26 cellular contexts compared by ENCODE assay signal in genomic region chr3:37029516-37030163, GRCh38. TPM values are rescaled to one million over a fixed set of nuclear protein-coding genes. Genes with fewer than 3 reads are reported as not detected.
DNase-seq lines count a peak whose midpoint lies in the region; ATAC-seq, FAIRE-seq and TF ChIP-seq lines count a peak whose summit lies in the region.
"Had no signal": no experiment of that assay in that cellular context is flagged by ENCODE, and none has a peak within 500 bp of the region (broad histone marks: within the 10 kb centered on the region; RNA-seq: fewer than 3 reads in every experiment).

No MANE protein-coding gene starts in this region.

- in situ Hi-C loops in HepG2 (cut with HindIII; ENCODE audit: extremely low pct_ligation_motif_present, low pct_unique_long_range_greater_than_20kb), result loop anchor here (10.0 kb wide), 1 partner anchor 185 kb away; no protein-coding TSS in a partner anchor
- in situ Hi-C loops in gastrocnemius medialis (cut with MboI; ENCODE audit: low sequenced_read_pairs in 4 of 4), result no loop called here

- H3K27ac ChIP-seq in right lobe of liver, result peak overlapping the region in 2 of 3 donors; percentile 58 to 62
- H3K27ac ChIP-seq in HepG2 (ENCODE audit: extremely low read length, insufficient read depth, low read length), result no peak overlapping the region
- H3K27ac ChIP-seq in gastrocnemius medialis, result peak overlapping the region; percentile 70 to 82 (median 73)

- no peak for TF ChIP-seq CTCF in right lobe of liver (IDR thresholded peaks at IDR 0.05)
- TF ChIP-seq CTCF in HepG2 (CRISPR knock-in tag; IDR thresholded peaks at IDR 0.05), result no peak
- TF ChIP-seq CTCF in fibroblast of mammary gland (conservative IDR thresholded peaks at IDR 0.05; ENCODE audit: control insufficient read depth, insufficient read depth, low read depth, low read length), result no peak
- TF ChIP-seq CTCF in gastrocnemius medialis (IDR thresholded peaks at IDR 0.05 in 4 of 5, conservative IDR thresholded peaks at IDR 0.05 in 1 of 5), result no peak

- POLR2A ChIA-PET in HepG2 (lab: Yijun Ruan, JAX), result no interaction called here

- H3K79me2 ChIP-seq in HepG2 (ENCODE audit: insufficient read depth, low read length), result no peaks in the 10 kb centered on the region

- peaks cover 50% of the 10 kb centered on the region for H3K36me3 Mint-ChIP-seq in effector memory CD8-positive, alpha-beta T cell (ENCODE audit: insufficient read depth)

- H2AFZ ChIP-seq in HepG2 (ENCODE audit: low read length), result no peak overlapping the region

- DNase-seq in right lobe of liver (no peak), HepG2 (ENCODE audit: low spot score) (no peak), fibroblast of mammary gland (ENCODE audit: low read depth) (peak; percentile 18), gastrocnemius medialis (no peak), putamen (ENCODE audit: low spot score) (no peak), SIG-M5 (lab: John Stamatoyannopoulos, UW) (no peak), epidermal melanocyte (ENCODE audit: insufficient read length, low spot score) (no peak)
- DNase-seq in effector memory CD8-positive, alpha-beta T cell, result no peak
- DNase-seq: activated CD4-positive, alpha-beta T cell treated with anti-CD3 and anti-CD28 coated beads for 36 hours; activated gamma-delta T cell; activated T-cell treated with anti-CD3 and anti-CD28 coated beads, Interleukin-2, amount 50 U/mL, for 1 hour; body of pancreas; effector memory CD4-positive, alpha-beta T cell; GF-D8; glutamatergic neuron; Karpas-422; MV-4-11; naive thymus-derived CD4-positive, alpha-beta T cell; NCI-H526; occipital lobe; SK-N-SH; stimulated activated CD4-positive, alpha-beta T cell treated with anti-CD3 and anti-CD28 coated beads, Interleukin-15, amount 100 ng/mL, for 24 hours; stimulated activated naive CD8-positive, alpha-beta T cell treated with anti-CD3 and anti-CD28 coated beads, Interleukin-15, amount 100 ng/mL, for 72 hours; T-helper 2 cell had no signal

- no peak for ATAC-seq in right lobe of liver
- no peak for ATAC-seq in HepG2
- peak in 1 of 2 donors; percentile 24 for ATAC-seq in gastrocnemius medialis
- no peak for ATAC-seq in effector memory CD8-positive, alpha-beta T cell (replicated peaks)
- ATAC-seq: activated CD4-positive, alpha-beta T cell treated with anti-CD3 and anti-CD28 coated beads for 36 hours; body of pancreas; naive thymus-derived CD4-positive, alpha-beta T cell; stimulated activated naive CD8-positive, alpha-beta T cell treated with anti-CD3 and anti-CD28 coated beads, Interleukin-15, amount 100 ng/mL, for 72 hours had no signal

- BruUV-seq in HepG2 (replicated peaks; lab: Mats Ljungman, UMichigan), result no TSS peak

- TF ChIP-seq EP300 in HepG2 (IDR thresholded peaks at IDR 0.05; ENCODE audit: low read depth in 2 of 2, low read length in 2 of 2) (no peak), HepG2 (CRISPR knock-in tag; IDR thresholded peaks at IDR 0.05; ENCODE audit: borderline replicate concordance) (no peak)

- H3K4me1 ChIP-seq in right lobe of liver, result peaks cover 0 to 29% (median 0%) of the 10 kb centered on the region in 4 donors
- H3K4me1 ChIP-seq in HepG2 (ENCODE audit: insufficient read depth, low read length), result no peaks in the 10 kb centered on the region
- H3K4me1 ChIP-seq in gastrocnemius medialis, result peaks cover 31 to 42% of the 10 kb centered on the region in 2 donors
- H3K4me1 ChIP-seq: body of pancreas had no signal

- H3K27me3 Mint-ChIP-seq in effector memory CD8-positive, alpha-beta T cell, result no peaks in the 10 kb centered on the region
- H3K27me3 Mint-ChIP-seq: activated CD4-positive, alpha-beta T cell treated with anti-CD3 and anti-CD28 coated beads for 36 hours; naive thymus-derived CD4-positive, alpha-beta T cell; stimulated activated naive CD8-positive, alpha-beta T cell treated with anti-CD3 and anti-CD28 coated beads, Interleukin-15, amount 100 ng/mL, for 72 hours had no signal

- intact Hi-C loops in right lobe of liver (cut with DNase I), result loop anchor here (10.0 kb wide), 1 partner anchor 185 kb away; no protein-coding TSS in a partner anchor
- intact Hi-C loops in HepG2 (cut with micrococcal nuclease; ENCODE audit: unreplicated experiment), result loop anchor here (5.0 kb wide), 1 partner anchor 237 kb away; no protein-coding TSS in a partner anchor
- intact Hi-C loops in gastrocnemius medialis (cut with DNase I; ENCODE audit: low total_unique reads), result no loop called here

- H3K9me3 ChIP-seq in right lobe of liver (no peaks in the 10 kb centered on the region), HepG2 (ENCODE audit: low read length) (0 out of 2 replicates have a peak, but pooled peaks cover 3% of the 10 kb centered on the region), gastrocnemius medialis (no peaks in the 10 kb centered on the region)
- H3K9me3 ChIP-seq: body of pancreas, SK-N-SH had no signal

- H3K36me3 ChIP-seq in right lobe of liver (peaks cover 0 to 17% (median 2%) of the 10 kb centered on the region in 4 donors), HepG2 (replicated peaks in 1 of 2; ENCODE audit: control insufficient read depth in 1 of 2, insufficient read depth in 2 of 2, low read length in 2 of 2) (peaks cover 21 to 72% of the 10 kb centered on the region in 2 experiments), gastrocnemius medialis (peaks cover 0 to 51% of the 10 kb centered on the region in 2 donors)

- H3K27ac Mint-ChIP-seq in effector memory CD8-positive, alpha-beta T cell, result no peak overlapping the region
- H3K27ac Mint-ChIP-seq: activated CD4-positive, alpha-beta T cell treated with anti-CD3 and anti-CD28 coated beads for 36 hours had no signal

- no peak overlapping the region for H3K4me2 ChIP-seq in HepG2 (ENCODE audit: low read depth, low read length)
- H3K4me2 ChIP-seq: SK-N-SH had no signal

- no peaks in the 10 kb centered on the region for H4K20me1 ChIP-seq in HepG2 (ENCODE audit: insufficient read depth, low read length)

- FAIRE-seq in HepG2 (lab: Jason Lieb, UNC), result no peak
- FAIRE-seq: H54, RCC 7860 had no signal

- TF ChIP-seq POLR2A in right lobe of liver (IDR thresholded peaks at IDR 0.05) (no peak), HepG2 (IDR thresholded peaks at IDR 0.05; ENCODE audit: insufficient read depth in 1 of 2, low read depth in 2 of 2, low read length in 2 of 2) (no peak), gastrocnemius medialis (IDR thresholded peaks at IDR 0.05) (no peak)

- no peak for TF ChIP-seq RAD21 in HepG2 (CRISPR knock-in tag; IDR thresholded peaks at IDR 0.05)

- peaks cover 0 to 9% of the 10 kb centered on the region in 2 donors for H3K4me1 Mint-ChIP-seq in effector memory CD8-positive, alpha-beta T cell (ENCODE audit: low read depth in 2 of 2)

- no peak overlapping the region for H3K4me3 Mint-ChIP-seq in effector memory CD8-positive, alpha-beta T cell
- H3K4me3 Mint-ChIP-seq: activated CD4-positive, alpha-beta T cell treated with anti-CD3 and anti-CD28 coated beads for 36 hours; naive thymus-derived CD4-positive, alpha-beta T cell; stimulated activated naive CD8-positive, alpha-beta T cell treated with anti-CD3 and anti-CD28 coated beads, Interleukin-15, amount 100 ng/mL, for 72 hours had no signal

- H3K9me3 Mint-ChIP-seq in effector memory CD8-positive, alpha-beta T cell, result no peaks in the 10 kb centered on the region
- H3K9me3 Mint-ChIP-seq: stimulated activated naive CD8-positive, alpha-beta T cell treated with anti-CD3 and anti-CD28 coated beads, Interleukin-15, amount 100 ng/mL, for 72 hours had no signal

- no peak overlapping the region for H3K9ac ChIP-seq in HepG2 (ENCODE audit: insufficient read depth, low read depth, low read length)
- H3K9ac ChIP-seq: SK-N-SH had no signal

- H3K4me3 ChIP-seq in right lobe of liver (no peak overlapping the region), HepG2 (replicated peaks in 1 of 3; ENCODE audit: insufficient read depth in 1 of 3, low read depth in 2 of 3, low read length in 3 of 3) (no peak overlapping the region), fibroblast of mammary gland (ENCODE audit: control insufficient read depth, low read depth, low read length) (no peak overlapping the region), gastrocnemius medialis (no peak overlapping the region)
- H3K4me3 ChIP-seq: body of pancreas had no signal

- CTCF ChIA-PET in HepG2 (lab: Yijun Ruan, JAX; ENCODE audit: low intra/inter-chr PET ratio, low total read pairs), result no interaction called here

- no peaks in the 10 kb centered on the region for H3K27me3 ChIP-seq in right lobe of liver
- H3K27me3 ChIP-seq in HepG2 (ENCODE audit: control insufficient read depth in 1 of 2, insufficient read depth in 2 of 2, low read length in 2 of 2), result no peaks in the 10 kb centered on the region
- H3K27me3 ChIP-seq in gastrocnemius medialis, result no peaks in the 10 kb centered on the region
- H3K27me3 ChIP-seq: body of pancreas had no signal

RNA-seq across cellular contexts. Expression of gene MLH1, which starts 36.3 kb away (rescaled TPM):
- total RNA-seq in right lobe of liver, result 10 to 100 TPM; 13.1 to 23.2 (median 15.3) TPM
- total RNA-seq in HepG2 (2016; rRNA removed; fragmentation: Illumina TruSeq; extraction: Trizol), result 70.8 and 84.7 TPM in 2 replicates
- total RNA-seq in HepG2 (2016; cell fraction: cytosol; rRNA removed; fragmentation: Illumina TruSeq; extraction: Trizol; ENCODE audit: low read depth), result 13.0 and 16.7 TPM in 2 replicates
- 75.1 and 87.2 TPM in 2 replicates for total RNA-seq in HepG2 (2016; cell fraction: insoluble cytoplasmic fraction; rRNA removed; fragmentation: Illumina TruSeq; extraction: Trizol)
- total RNA-seq in HepG2 (2016; cell fraction: membrane; rRNA removed; fragmentation: Illumina TruSeq; extraction: Trizol), result 23.8 and 30.0 TPM in 2 replicates
- total RNA-seq in HepG2 (2016; cell fraction: nucleus; rRNA removed; fragmentation: Illumina TruSeq; extraction: Trizol), result 52.7 and 66.4 TPM in 2 replicates
- 25.5 and 29.5 TPM in 2 replicates for polyA plus RNA-seq in HepG2 (2011; rRNA removed)
- polyA plus RNA-seq in HepG2 (2011; cell fraction: cytosol; rRNA removed), result 16.4 and 20.2 TPM in 2 replicates
- polyA plus RNA-seq in HepG2 (2011; cell fraction: nucleus; rRNA removed), result 22.3 and 23.9 TPM in 2 replicates
- 16.5 and 26.8 TPM in 2 replicates for polyA plus RNA-seq in HepG2 (2012)
- 5.0 and 6.5 TPM in 2 replicates for polyA plus RNA-seq in HepG2 (2016; cell fraction: cytosol; fragmentation: Illumina TruSeq; extraction: Trizol; ENCODE audit: low read depth)
- 58.5 and 62.1 TPM in 2 replicates for polyA plus RNA-seq in HepG2 (2016; cell fraction: insoluble cytoplasmic fraction; fragmentation: Illumina TruSeq; extraction: Trizol; ENCODE audit: low read depth)
- polyA plus RNA-seq in HepG2 (2016; cell fraction: membrane; fragmentation: Illumina TruSeq; extraction: Trizol; ENCODE audit: low read depth), result 15.7 and 18.4 TPM in 2 replicates
- polyA plus RNA-seq in HepG2 (2016; cell fraction: nucleus; fragmentation: Illumina TruSeq; extraction: Trizol; ENCODE audit: insufficient read depth, low read depth), result 43.9 and 48.8 TPM in 2 replicates
- 46.1 and 69.8 TPM in 2 replicates for polyA minus RNA-seq in HepG2 (2011; rRNA and poly(A)+ RNA removed; ENCODE audit: low replicate concordance)
- polyA minus RNA-seq in HepG2 (2011; cell fraction: cytosol; rRNA and poly(A)+ RNA removed), result 22.7 and 24.0 TPM in 2 replicates
- polyA minus RNA-seq in HepG2 (2011; cell fraction: nucleus; rRNA and poly(A)+ RNA removed), result 43.1 and 46.4 TPM in 2 replicates
- 10 to 100 TPM; 25.2 to 52.5 (median 36.4) TPM for total RNA-seq in gastrocnemius medialis

RNA-seq across cellular contexts. Expression of gene EPM2AIP1, which starts 36.7 kb away (rescaled TPM):
- total RNA-seq in right lobe of liver (1 to 10 TPM; 4.5 to 8.9 (median 6.1) TPM), HepG2 (2016; rRNA removed; fragmentation: Illumina TruSeq; extraction: Trizol) (23.0 and 28.1 TPM in 2 replicates), gastrocnemius medialis (10 to 100 TPM in 1 of 4 donors, 1 to 10 TPM in 3; 5.3 to 10.1 (median 8.6) TPM)
- 1.0 and 1.8 TPM in 2 replicates for total RNA-seq in HepG2 (2016; cell fraction: cytosol; rRNA removed; fragmentation: Illumina TruSeq; extraction: Trizol; ENCODE audit: low read depth)
- 21.0 and 30.4 TPM in 2 replicates for total RNA-seq in HepG2 (2016; cell fraction: insoluble cytoplasmic fraction; rRNA removed; fragmentation: Illumina TruSeq; extraction: Trizol)
- 8.2 and 8.3 TPM in 2 replicates for total RNA-seq in HepG2 (2016; cell fraction: membrane; rRNA removed; fragmentation: Illumina TruSeq; extraction: Trizol)
- total RNA-seq in HepG2 (2016; cell fraction: nucleus; rRNA removed; fragmentation: Illumina TruSeq; extraction: Trizol), result 37.0 and 41.5 TPM in 2 replicates
- polyA plus RNA-seq in HepG2 (2011; rRNA removed), result 9.1 and 10.7 TPM in 2 replicates
- polyA plus RNA-seq in HepG2 (2011; cell fraction: cytosol; rRNA removed), result 3.0 and 4.4 TPM in 2 replicates
- 18.8 and 26.0 TPM in 2 replicates for polyA plus RNA-seq in HepG2 (2011; cell fraction: nucleus; rRNA removed)
- 8.5 and 10.5 TPM in 2 replicates for polyA plus RNA-seq in HepG2 (2012)
- polyA plus RNA-seq in HepG2 (2016; cell fraction: cytosol; fragmentation: Illumina TruSeq; extraction: Trizol; ENCODE audit: low read depth), result 0.43 and 0.65 TPM in 2 replicates
- 13.9 and 14.5 TPM in 2 replicates for polyA plus RNA-seq in HepG2 (2016; cell fraction: insoluble cytoplasmic fraction; fragmentation: Illumina TruSeq; extraction: Trizol; ENCODE audit: low read depth)
- polyA plus RNA-seq in HepG2 (2016; cell fraction: membrane; fragmentation: Illumina TruSeq; extraction: Trizol; ENCODE audit: low read depth), result 3.0 and 4.0 TPM in 2 replicates
- polyA plus RNA-seq in HepG2 (2016; cell fraction: nucleus; fragmentation: Illumina TruSeq; extraction: Trizol; ENCODE audit: insufficient read depth, low read depth), result 41.8 and 49.3 TPM in 2 replicates
- 14.4 and 15.5 TPM in 2 replicates for polyA minus RNA-seq in HepG2 (2011; rRNA and poly(A)+ RNA removed; ENCODE audit: low replicate concordance)
- polyA minus RNA-seq in HepG2 (2011; cell fraction: cytosol; rRNA and poly(A)+ RNA removed), result 5.7 and 7.3 TPM in 2 replicates
- 69.9 and 74.8 TPM in 2 replicates for polyA minus RNA-seq in HepG2 (2011; cell fraction: nucleus; rRNA and poly(A)+ RNA removed)
